In genomic region chr10:34116220-34116623, GRCh38 we compare ENCODE assay signal across 19 cellular contexts.
DNase-seq lines count a peak whose midpoint lies in the region; ATAC-seq, FAIRE-seq and TF ChIP-seq lines count a peak whose summit lies in the region.
"Had no signal": no experiment of that assay in that cellular context is flagged by ENCODE, and none has a peak within 500 bp of the region (broad histone marks: within the 10 kb centered on the region; RNA-seq: fewer than 3 reads in every experiment).

No MANE protein-coding gene starts in this region.

- no peak overlapping the region for H3K4me3 Mint-ChIP-seq in progenitor cell of endocrine pancreas (ENCODE audit: low read depth)
- H3K4me3 Mint-ChIP-seq: CD14-positive monocyte; T-helper 2 cell treated with Interferon-gamma antibody and Interleukin-4, amounts not matched to agents 5 μg/mL and 100 μg/mL, for 36 hours had no signal

- no peaks in the 10 kb centered on the region for H3K27me3 Mint-ChIP-seq in progenitor cell of endocrine pancreas

- no peaks in the 10 kb centered on the region for H3K27me3 ChIP-seq in SJSA1 (replicated peaks)
- H3K27me3 ChIP-seq: gastrocnemius medialis, vagina had no signal

- peak overlapping the region; percentile 23 for H3K27ac Mint-ChIP-seq in progenitor cell of endocrine pancreas
- H3K27ac Mint-ChIP-seq: CD14-positive monocyte; T-helper 2 cell treated with Interferon-gamma antibody and Interleukin-4, amounts not matched to agents 5 μg/mL and 100 μg/mL, for 36 hours had no signal

- H3K4me1 Mint-ChIP-seq in progenitor cell of endocrine pancreas (ENCODE audit: low read depth): peaks cover 20% of the 10 kb centered on the region

- peaks cover 14% of the 10 kb centered on the region for H3K4me1 ChIP-seq in SJSA1 (replicated peaks)

- H3K4me3 ChIP-seq in SJSA1: no peak overlapping the region
- H3K4me3 ChIP-seq in fibroblast of villous mesenchyme (ENCODE audit: low read depth, low read length): peak overlapping the region; percentile 22
- H3K4me3 ChIP-seq: K562, vagina had no signal

- no peak for ATAC-seq in GM21360 (IDR thresholded peaks at IDR 0.05; ENCODE audit: unreplicated experiment)
- ATAC-seq: gastrocnemius medialis, K562 had no signal

- DNase-seq in HTR-8/SVneo (ENCODE audit: insufficient read length, low spot score) (no peak), SJSA1 (ENCODE audit: low read depth in 1 of 2, low spot score in 2 of 2) (peak; percentile 34 to 40), fibroblast of villous mesenchyme (ENCODE audit: low read depth) (peak; percentile 73), progenitor cell of endocrine pancreas (ENCODE audit: low spot score, unreplicated experiment) (no peak), GM19239 (ENCODE audit: insufficient read length, low spot score) (no peak), NCI-H2081 treated with DMSO at 0.1 percent for 48 hours (lab: John Stamatoyannopoulos, UW) (no peak)
- no peak for DNase-seq in activated effector memory CD4-positive, alpha-beta T cell treated with anti-CD3 and anti-CD28 coated beads, Interleukin-2, amount 50 U/mL, for 16 hours
- DNase-seq: activated CD4-positive, alpha-beta T cell treated with anti-CD3 and anti-CD28 coated beads, Interleukin-2, amount 50 U/mL, for 4 hours; gastrocnemius medialis; NCI-H1417; NCI-H524 treated with DMSO at 0.1 percent for 48 hours; stimulated activated CD4-positive, alpha-beta T cell treated with anti-CD3 and anti-CD28 coated beads, Interleukin-4, amount 100 ng/mL, for 1 hour had no signal

- H3K36me3 ChIP-seq in SJSA1: no peaks in the 10 kb centered on the region
- H3K36me3 ChIP-seq: gastrocnemius medialis, vagina had no signal

- H3K27ac ChIP-seq in SJSA1: no peak overlapping the region
- H3K27ac ChIP-seq: gastrocnemius medialis, RWPE1, vagina had no signal

- H3K9me3 ChIP-seq in SJSA1 (replicated peaks): no peaks in the 10 kb centered on the region
- H3K9me3 ChIP-seq: gastrocnemius medialis, vagina had no signal

- TF ChIP-seq CTCF in fibroblast of villous mesenchyme (IDR thresholded peaks at IDR 0.05; ENCODE audit: insufficient read depth, low read depth, low read length) (peak; percentile 31), progenitor cell of endocrine pancreas (IDR thresholded peaks at IDR 0.05; ENCODE audit: unreplicated experiment) (no peak)

- FAIRE-seq in HTR-8/SVneo (lab: Jason Lieb, UNC) (peak; percentile 26), GM19239 (lab: Jason Lieb, UNC) (no peak)
- FAIRE-seq: G401.6, K562 had no signal

- peaks cover 14% of the 10 kb centered on the region for H3K36me3 Mint-ChIP-seq in progenitor cell of endocrine pancreas (ENCODE audit: insufficient read depth)
- H3K36me3 Mint-ChIP-seq: CD14-positive monocyte had no signal

- no peaks in the 10 kb centered on the region for H3K9me3 Mint-ChIP-seq in progenitor cell of endocrine pancreas (ENCODE audit: low read depth)
- H3K9me3 Mint-ChIP-seq: T-helper 2 cell treated with Interferon-gamma antibody and Interleukin-4, amounts not matched to agents 5 μg/mL and 100 μg/mL, for 36 hours had no signal

Comparison
In these comparisons a context has a peak if more than half of its experiments do, and no peak if none do; other contexts are left out.
1. DNase-seq: peak in SJSA1 (2 of 2) and fibroblast of villous mesenchyme (single experiment); none in HTR-8/SVneo (single experiment), progenitor cell of endocrine pancreas (single experiment), GM19239 (single experiment), NCI-H2081 treated with DMSO at 0.1 percent for 48 hours (single experiment) and activated effector memory CD4-positive, alpha-beta T cell treated with anti-CD3 and anti-CD28 coated beads, Interleukin-2, amount 50 U/mL, for 16 hours (single experiment).